In the genomic region with DNA sequence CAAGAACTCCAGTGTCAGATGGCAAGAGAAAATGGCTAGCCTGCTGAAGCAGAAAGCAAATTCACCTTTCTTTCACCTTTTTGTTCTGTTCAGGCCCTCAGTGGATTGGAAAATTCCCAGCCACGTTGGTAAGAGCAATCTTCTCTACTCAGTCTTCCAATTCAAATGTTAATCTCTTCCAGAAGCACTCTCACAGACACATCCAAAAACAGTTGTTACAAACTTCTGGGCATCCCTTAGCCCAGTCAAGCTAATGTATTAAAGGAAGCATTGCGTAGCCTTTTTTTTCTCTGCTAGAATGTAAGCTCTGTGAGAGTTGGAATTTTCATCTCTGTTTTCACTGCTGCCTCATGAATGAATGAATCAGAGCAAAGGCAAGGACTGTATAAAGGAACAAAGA, we compare ENCODE assay signal across 34 cellular contexts.
"Had no signal": no experiment of that assay in that cellular context is flagged by ENCODE, and none has a peak within 500 bp of the region (broad histone marks: within the 10 kb centered on the region; RNA-seq: fewer than 3 reads in every experiment).

No MANE protein-coding gene starts in this region.

- H3K27ac Mint-ChIP-seq: activated CD4-positive, alpha-beta T cell treated with anti-CD3 and anti-CD28 coated beads, Interleukin-2, amount 10 ng/mL, durations not matched to agents 24 days and 14 days; activated CD8-positive, alpha-beta T cell treated with anti-CD3 and anti-CD28 coated beads for 36 hours; activated naive CD8-positive, alpha-beta T cell treated with anti-CD3 and anti-CD28 coated beads for 36 hours; activated T-cell treated with anti-CD3 and anti-CD28 coated beads, Interleukin-2, amount 50 U/mL, for 72 hours; activated T-helper 17 cell treated with anti-CD3 and anti-CD28 coated beads, Interleukin-2, amount 50 U/mL, for 72 hours had no signal

- DNase-seq: activated CD4-positive, alpha-beta T cell treated with anti-CD3 and anti-CD28 coated beads, Interleukin-2, amount 10 ng/mL, durations not matched to agents 24 days and 14 days; activated CD4-positive, alpha-beta T cell treated with anti-CD3 and anti-CD28 coated beads, Interleukin-2, amount 50 U/mL, for 4 hours; activated CD8-positive, alpha-beta T cell treated with anti-CD3 and anti-CD28 coated beads for 36 hours; activated effector memory CD4-positive, alpha-beta T cell treated with anti-CD3 and anti-CD28 coated beads, Interleukin-2, amount 50 U/mL, for 16 hours; activated naive CD4-positive, alpha-beta T cell; activated naive CD4-positive, alpha-beta T cell treated with anti-CD3 and anti-CD28 coated beads, Interleukin-2, amount 50 U/mL, for 16 hours; activated naive CD8-positive, alpha-beta T cell treated with anti-CD3 and anti-CD28 coated beads for 36 hours; activated T-cell treated with anti-CD3 and anti-CD28 coated beads, Interleukin-2, amount 50 U/mL, for 1 hour; activated T-cell treated with anti-CD3 and anti-CD28 coated beads, Interleukin-2, amount 50 U/mL, for 72 hours; amniotic stem cell; aorta; brain microvascular endothelial cell; Kasumi-1; MG63; NCI-H1048; NCI-H1105 treated with DMSO at 0.1 percent for 48 hours; NCI-H1436; NCI-H1694; NCI-H1930; NCI-H2081 treated with DMSO at 0.1 percent for 48 hours; NCI-H510A; NCI-H526; NCI-H748 treated with DMSO at 0.1 percent for 48 hours; NK-92 treated with Interleukin-12 subunit alpha and Interleukin-12 subunit beta, amount 100 ng/mL, for 24 hours; PC-9; Right ventricle myocardium superior; SW 1271; T-helper 1 cell; T-helper 2 cell; T-helper 9 cell; WERI-Rb-1 had no signal

- H3K4me1 Mint-ChIP-seq: activated CD4-positive, alpha-beta T cell treated with anti-CD3 and anti-CD28 coated beads, Interleukin-2, amount 10 ng/mL, durations not matched to agents 24 days and 14 days; activated naive CD8-positive, alpha-beta T cell treated with anti-CD3 and anti-CD28 coated beads for 36 hours; activated T-helper 17 cell treated with anti-CD3 and anti-CD28 coated beads, Interleukin-2, amount 50 U/mL, for 72 hours; central memory CD8-positive, alpha-beta T cell had no signal

- H3K4me3 Mint-ChIP-seq: activated CD4-positive, alpha-beta T cell treated with anti-CD3 and anti-CD28 coated beads, Interleukin-2, amount 10 ng/mL, durations not matched to agents 24 days and 14 days; activated CD8-positive, alpha-beta T cell treated with anti-CD3 and anti-CD28 coated beads for 36 hours; activated naive CD8-positive, alpha-beta T cell treated with anti-CD3 and anti-CD28 coated beads for 36 hours; activated T-cell treated with anti-CD3 and anti-CD28 coated beads, Interleukin-2, amount 50 U/mL, for 72 hours; activated T-helper 17 cell treated with anti-CD3 and anti-CD28 coated beads, Interleukin-2, amount 50 U/mL, for 72 hours; central memory CD8-positive, alpha-beta T cell had no signal

- ATAC-seq: activated CD8-positive, alpha-beta T cell treated with anti-CD3 and anti-CD28 coated beads for 36 hours; activated T-cell treated with anti-CD3 and anti-CD28 coated beads, Interleukin-2, amount 50 U/mL, for 72 hours; activated T-helper 17 cell treated with anti-CD3 and anti-CD28 coated beads, Interleukin-2, amount 50 U/mL, for 72 hours had no signal

- H3K36me3 Mint-ChIP-seq: activated naive CD8-positive, alpha-beta T cell treated with anti-CD3 and anti-CD28 coated beads for 36 hours had no signal

- H3K4me3 ChIP-seq: cardiac muscle cell, MG63, PC-9 had no signal

- H3K27me3 ChIP-seq: brain microvascular endothelial cell, cardiac muscle cell, MG63 had no signal

- H3K9me3 ChIP-seq: MG63 had no signal

- H3K27ac ChIP-seq: brain microvascular endothelial cell, cardiac muscle cell, PC-9, WERI-Rb-1 had no signal

- H3K36me3 ChIP-seq: brain microvascular endothelial cell, cardiac muscle cell, MG63, WERI-Rb-1 had no signal

- H2AFZ ChIP-seq: PC-9 had no signal

- H3K9me3 Mint-ChIP-seq: activated CD4-positive, alpha-beta T cell treated with anti-CD3 and anti-CD28 coated beads, Interleukin-2, amount 10 ng/mL, durations not matched to agents 24 days and 14 days had no signal

- H3K27me3 Mint-ChIP-seq: activated CD4-positive, alpha-beta T cell treated with anti-CD3 and anti-CD28 coated beads, Interleukin-2, amount 10 ng/mL, durations not matched to agents 24 days and 14 days; activated CD8-positive, alpha-beta T cell treated with anti-CD3 and anti-CD28 coated beads for 36 hours; activated naive CD8-positive, alpha-beta T cell treated with anti-CD3 and anti-CD28 coated beads for 36 hours; activated T-helper 17 cell treated with anti-CD3 and anti-CD28 coated beads, Interleukin-2, amount 50 U/mL, for 72 hours; central memory CD8-positive, alpha-beta T cell had no signal

- H3K4me2 ChIP-seq: PC-9 had no signal
